In genomic region chr2:208072250-208072892, GRCh38 we compare ENCODE assay signal across 8 cellular contexts. TPM values are rescaled to one million over a fixed set of nuclear protein-coding genes. Genes with fewer than 3 reads are reported as not detected.
DNase-seq lines count a peak whose midpoint lies in the region; ATAC-seq, FAIRE-seq and TF ChIP-seq lines count a peak whose summit lies in the region.

No MANE protein-coding gene starts in this region.

- H3K27ac ChIP-seq in upper lobe of right lung = no peak overlapping the region

- peak; percentile 32 for FAIRE-seq in RCC 7860 (lab: Jason Lieb, UNC)

- H3K27me3 ChIP-seq in upper lobe of right lung = peaks cover 3% of the 10 kb centered on the region

- H3K9me3 Mint-ChIP-seq in osteocyte (ENCODE audit: unreplicated experiment) = no peaks in the 10 kb centered on the region

- H3K4me3 ChIP-seq in foreskin fibroblast (ENCODE audit: low read depth in 1 of 2, low read length in 2 of 2) (no peak overlapping the region), upper lobe of right lung (no peak overlapping the region)

- no peak overlapping the region for H3K4me3 Mint-ChIP-seq in osteocyte (ENCODE audit: unreplicated experiment)

- no peaks in the 10 kb centered on the region for H3K9me3 ChIP-seq in upper lobe of right lung

- H3K4me1 Mint-ChIP-seq in osteocyte (ENCODE audit: unreplicated experiment) = peaks cover 5% of the 10 kb centered on the region

- no peaks in the 10 kb centered on the region for H3K4me1 ChIP-seq in upper lobe of right lung

- TF ChIP-seq CTCF in foreskin fibroblast (IDR thresholded peaks at IDR 0.05; ENCODE audit: low read depth, low read length) = no peak
- peak; percentile 84 for TF ChIP-seq CTCF in osteocyte (IDR thresholded peaks at IDR 0.05)
- TF ChIP-seq CTCF in upper lobe of right lung (IDR thresholded peaks at IDR 0.05) = peak; percentile 84

- DNase-seq in DMS153 treated with DMSO at 0.1 percent for 48 hours (lab: John Stamatoyannopoulos, UW; ENCODE audit: unreplicated experiment) (peak; percentile 71), HuH-7.5 (ENCODE audit: low spot score) (peak; percentile 39), RCC 7860 (ENCODE audit: low spot score) (peak; percentile 38), foreskin fibroblast (peak; percentile 63 to 87), osteocyte (ENCODE audit: extremely low spot score, unreplicated experiment) (no peak), upper lobe of right lung (no peak)
- DNase-seq in activated T-helper 1 cell treated with anti-CD3 and anti-CD28 coated beads, Interleukin-2, amount 50 U/mL, for 16 hours (ENCODE audit: low read depth in 1 of 2, low spot score in 1 of 2) = peak; percentile 8 to 16

- H3K36me3 Mint-ChIP-seq in osteocyte (ENCODE audit: unreplicated experiment) = no peaks in the 10 kb centered on the region

- ATAC-seq in GM21423 (IDR thresholded peaks at IDR 0.05; ENCODE audit: unreplicated experiment) (peak; percentile 87), upper lobe of right lung (peak; percentile 97)

- no peak overlapping the region for H3K27ac Mint-ChIP-seq in osteocyte (ENCODE audit: unreplicated experiment)

- intact Hi-C loops in upper lobe of right lung (cut with DNase I) = no loop called here

- no peaks in the 10 kb centered on the region for H3K36me3 ChIP-seq in upper lobe of right lung

- H3K27me3 Mint-ChIP-seq in osteocyte (ENCODE audit: unreplicated experiment) = peaks cover 22% of the 10 kb centered on the region

RNA-seq across cellular contexts. Expression of gene PLEKHM3, which starts 47.0 kb away (rescaled TPM):
- total RNA-seq in osteocyte (12.5 TPM in 2 replicates), upper lobe of right lung (24.5 TPM)

RNA-seq across cellular contexts. Expression of gene CRYGD, which starts 52.0 kb away (rescaled TPM):
- not detected in 2 replicates for total RNA-seq in osteocyte
- not detected for total RNA-seq in upper lobe of right lung

RNA-seq across cellular contexts. Expression of gene CRYGC, which starts 57.3 kb away (rescaled TPM):
- total RNA-seq in osteocyte (not detected in 2 replicates), upper lobe of right lung (not detected)

Comparison
In these comparisons a context has a peak if more than half of its experiments do, and no peak if none do; other contexts are left out.
1. DNase-seq: peak in DMS153 treated with DMSO at 0.1 percent for 48 hours (single experiment), HuH-7.5 (single experiment), RCC 7860 (single experiment), activated T-helper 1 cell treated with anti-CD3 and anti-CD28 coated beads, Interleukin-2, amount 50 U/mL, for 16 hours (2 of 2) and foreskin fibroblast (2 of 2); none in osteocyte (single experiment) and upper lobe of right lung (single experiment).